8 cellular contexts compared by ENCODE assay signal in the genomic region with DNA sequence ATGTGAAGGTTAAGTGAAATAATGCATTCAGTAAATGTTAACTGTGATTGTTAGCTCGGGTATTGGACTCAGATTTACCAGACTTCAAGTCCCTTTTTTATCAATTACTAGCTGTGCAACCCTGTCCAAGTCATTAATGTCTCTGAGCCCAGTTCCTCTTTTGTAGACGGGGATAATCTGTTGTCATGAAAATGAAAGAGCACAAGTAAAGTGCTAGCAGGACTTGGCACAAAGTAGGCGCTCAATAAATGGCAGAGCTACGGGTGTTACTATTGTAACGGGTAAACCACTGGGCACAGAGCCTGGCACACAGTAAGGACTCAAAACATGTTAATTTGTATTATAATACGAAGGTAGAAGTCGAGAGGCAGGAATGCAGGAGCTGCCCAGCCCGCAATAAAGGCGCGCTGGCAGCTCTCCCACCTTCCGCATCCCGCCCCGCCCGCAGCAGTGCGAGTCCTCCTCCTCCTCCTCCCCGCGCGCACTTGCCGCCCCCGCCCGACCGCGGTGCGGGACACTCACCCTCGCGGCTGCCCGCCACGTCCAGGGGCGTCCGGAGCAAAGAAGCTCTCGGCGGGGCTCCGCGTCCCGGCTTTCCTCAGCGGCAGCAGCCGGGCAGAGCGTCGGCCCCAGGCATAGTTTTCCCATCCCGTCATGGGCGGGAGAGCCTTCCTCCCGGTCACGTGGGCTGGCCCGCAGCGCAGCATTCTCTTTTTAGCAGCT. TPM values are rescaled to one million over a fixed set of nuclear protein-coding genes. Genes with fewer than 3 reads are reported as not detected.
A peak's percentile ranks its signal among the peaks of the same experiment; 100 is the strongest.
DNase-seq lines count a peak whose midpoint lies in the region; ATAC-seq and TF ChIP-seq lines count a peak whose summit lies in the region.

A gene with protein sequence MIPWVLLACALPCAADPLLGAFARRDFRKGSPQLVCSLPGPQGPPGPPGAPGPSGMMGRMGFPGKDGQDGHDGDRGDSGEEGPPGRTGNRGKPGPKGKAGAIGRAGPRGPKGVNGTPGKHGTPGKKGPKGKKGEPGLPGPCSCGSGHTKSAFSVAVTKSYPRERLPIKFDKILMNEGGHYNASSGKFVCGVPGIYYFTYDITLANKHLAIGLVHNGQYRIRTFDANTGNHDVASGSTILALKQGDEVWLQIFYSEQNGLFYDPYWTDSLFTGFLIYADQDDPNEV (minus strand): TSS at position 637 of the 723 bp plus-strand sequence. CDS start 15,615 bp downstream, outside the sequence.

- peak; percentile 89 to 91 for ATAC-seq in left cardiac atrium

- H3K27ac Mint-ChIP-seq in osteocyte (ENCODE audit: unreplicated experiment) = no peak within 1 kb of the TSS

- peaks cover 56% of the 10 kb centered on the region for H3K27me3 Mint-ChIP-seq in osteocyte (ENCODE audit: unreplicated experiment)

- peak within 1 kb of the TSS; percentile 68 for H3K4me3 Mint-ChIP-seq in osteocyte (ENCODE audit: unreplicated experiment)

- no peak for TF ChIP-seq CTCF in osteocyte (IDR thresholded peaks at IDR 0.05)

- peaks cover 3% of the 10 kb centered on the region for H3K4me1 Mint-ChIP-seq in osteocyte (ENCODE audit: unreplicated experiment)

- intact Hi-C loops in left cardiac atrium (cut with DNase I) = no loop called here

- H3K9me3 Mint-ChIP-seq in osteocyte (ENCODE audit: unreplicated experiment) = peaks cover 11% of the 10 kb centered on the region

- no peaks in the 10 kb centered on the region for H3K36me3 Mint-ChIP-seq in osteocyte (ENCODE audit: unreplicated experiment)

- DNase-seq in NCI-H748 (lab: John Stamatoyannopoulos, UW; ENCODE audit: unreplicated experiment) (peak; percentile 55), NCI-H748 treated with DMSO at 0.1 percent for 48 hours (lab: John Stamatoyannopoulos, UW) (no peak), M059J (ENCODE audit: low read depth) (peak; percentile 55), amniotic epithelial cell (ENCODE audit: low read depth) (peak; percentile 54), left cardiac atrium (peak; percentile 77), osteocyte (ENCODE audit: extremely low spot score, unreplicated experiment) (no peak), NCI-H1436 (lab: John Stamatoyannopoulos, UW) (no peak), NCI-H1092 (lab: John Stamatoyannopoulos, UW) (no peak)

RNA-seq across cellular contexts. Expression of the gene that starts here (rescaled TPM):
- total RNA-seq in M059J (2014; rRNA removed; shearing (Covaris generic)) = 2.5 and 3.3 TPM in 2 replicates
- total RNA-seq in left cardiac atrium = 1 to 10 TPM; 1.2 to 2.3 TPM
- total RNA-seq in osteocyte = 0.16 and 0.19 TPM in 2 replicates

Comparison
In these comparisons a context has a peak if more than half of its experiments do, and no peak if none do; other contexts are left out.
1. DNase-seq: peak in NCI-H748 (single experiment), M059J (single experiment), amniotic epithelial cell (single experiment) and left cardiac atrium (single experiment); none in NCI-H748 treated with DMSO at 0.1 percent for 48 hours (single experiment), osteocyte (single experiment), NCI-H1436 (single experiment) and NCI-H1092 (single experiment).